ENCODE assay signal across 32 cellular contexts in genomic region chr11:109221190-109221589, GRCh38.
"Had no signal": no experiment of that assay in that cellular context is flagged by ENCODE, and none has a peak within 500 bp of the region (broad histone marks: within the 10 kb centered on the region; RNA-seq: fewer than 3 reads in every experiment).

No MANE protein-coding gene starts in this region.

- H3K36me3 ChIP-seq: adrenal gland, ascending aorta, brain microvascular endothelial cell, breast epithelium, cardiac muscle cell had no signal

- H3K27ac ChIP-seq: adrenal gland, ascending aorta, body of pancreas, brain microvascular endothelial cell, breast epithelium, cardiac muscle cell had no signal

- H3K4me3 ChIP-seq: adrenal gland, ascending aorta, body of pancreas, breast epithelium, cardiac muscle cell had no signal

- H3K9me3 ChIP-seq: adrenal gland, ascending aorta, body of pancreas had no signal

- DNase-seq: activated effector memory CD4-positive, alpha-beta T cell treated with anti-CD3 and anti-CD28 coated beads, Interleukin-2, amount 50 U/mL, for 16 hours; activated effector memory CD4-positive, alpha-beta T cell treated with Interleukin-2 at 50 U/mL for 16 hours; activated gamma-delta T cell; activated gamma-delta T cell treated with Interleukin-2 at 50 U/mL for 16 hours; activated naive CD4-positive, alpha-beta T cell; activated naive CD4-positive, alpha-beta T cell treated with anti-CD3 and anti-CD28 coated beads for 36 hours; activated naive CD4-positive, alpha-beta T cell treated with anti-CD3 and anti-CD28 coated beads, Interleukin-2, amount 10 ng/mL, durations not matched to agents 7 days and 5 days; activated naive CD4-positive, alpha-beta T cell treated with anti-CD3 and anti-CD28 coated beads, Interleukin-2, amount 50 U/mL, for 16 hours; activated naive CD4-positive, alpha-beta T cell treated with Interleukin-2 at 50 U/mL for 16 hours; activated naive CD8-positive, alpha-beta T cell treated with anti-CD3 and anti-CD28 coated beads for 36 hours; activated naive CD8-positive, alpha-beta T cell treated with anti-CD3 and anti-CD28 coated beads, Interleukin-2, amount 10 ng/mL, durations not matched to agents 7 days and 5 days; activated naive CD8-positive, alpha-beta T cell treated with anti-CD3 and anti-CD28 coated beads, Interleukin-2, amount 50 U/mL, for 24 hours; activated T-cell treated with anti-CD3 and anti-CD28 coated beads, Interleukin-2, amount 50 U/mL, for 1 hour; activated T-cell treated with anti-CD3 and anti-CD28 coated beads, Interleukin-2, amount 50 U/mL, for 24 hours; activated T-cell treated with anti-CD3 and anti-CD28 coated beads, Interleukin-2, amount 50 U/mL, for 4 hours; activated T-cell treated with anti-CD3 and anti-CD28 coated beads, Interleukin-2, amount 50 U/mL, for 48 hours; activated T-cell treated with anti-CD3 and anti-CD28 coated beads, Interleukin-2, amount 50 U/mL, for 72 hours; amniotic stem cell; amygdala; anterior cingulate cortex; aorta; body of pancreas; brain microvascular endothelial cell; caudate nucleus; central memory CD4-positive, alpha-beta T cell; cerebellar nuclear complex had no signal

- H3K27me3 ChIP-seq: adrenal gland, ascending aorta, body of pancreas, brain microvascular endothelial cell, breast epithelium, cardiac muscle cell had no signal

- ATAC-seq: activated naive CD4-positive, alpha-beta T cell treated with anti-CD3 and anti-CD28 coated beads, Interleukin-2, amount 50 U/mL, for 72 hours; activated naive CD8-positive, alpha-beta T cell treated with anti-CD3 and anti-CD28 coated beads, Interleukin-2, amount 50 U/mL, for 24 hours; activated T-cell treated with anti-CD3 and anti-CD28 coated beads, Interleukin-2, amount 50 U/mL, for 4 hours; activated T-cell treated with anti-CD3 and anti-CD28 coated beads, Interleukin-2, amount 50 U/mL, for 72 hours; activated T-helper 17 cell treated with anti-CD3 and anti-CD28 coated beads, Interleukin-2, amount 50 U/mL, for 72 hours; body of pancreas had no signal

- H3K4me1 ChIP-seq: adrenal gland, ascending aorta, body of pancreas, breast epithelium had no signal
